ENCODE assay signal across 8 cellular contexts in the genomic region with DNA sequence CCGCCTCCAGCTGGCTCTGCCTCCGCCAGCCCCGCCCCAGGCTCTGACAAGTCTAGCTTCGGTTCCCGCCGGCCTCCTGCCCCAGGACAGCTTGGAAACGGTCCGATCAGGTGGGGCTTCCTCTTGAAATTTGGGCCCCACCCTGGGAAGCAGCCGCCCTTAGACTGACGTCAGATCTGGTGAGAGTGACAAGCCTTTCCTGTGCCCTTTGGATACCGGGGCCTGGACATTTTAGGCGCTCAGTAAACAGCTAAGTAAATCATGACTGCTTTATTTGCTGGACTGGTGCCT. TPM values are rescaled to one million over a fixed set of nuclear protein-coding genes. Genes with fewer than 3 reads are reported as not detected.
DNase-seq lines count a peak whose midpoint lies in the region; ATAC-seq, FAIRE-seq and TF ChIP-seq lines count a peak whose summit lies in the region.

No MANE protein-coding gene starts in this region.

- ATAC-seq in A549, result peak in 1 of 2 experiments; percentile 84; a peak in 3 of 6 replicates
- no peak for ATAC-seq in HG02884 (IDR thresholded peaks at IDR 0.05; ENCODE audit: unreplicated experiment)

- H3K4me2 ChIP-seq in A549, result peak overlapping the region; percentile 92

- POLR2A ChIA-PET in A549 (lab: Yijun Ruan, JAX), result interaction anchor here (0.5 to 1.4 kb wide), 4 partner anchors 20 to 39 kb away, joined by 3 to 4 read pairs (median 4); no protein-coding TSS in a partner anchor

- H3K27ac ChIP-seq in A549 (peak overlapping the region; percentile 74 to 82), HUES64 (ENCODE audit: low read depth, low read length) (peak overlapping the region; percentile 15; the same call in 1 of the 2 replicates), muscle layer of colon (ENCODE audit: low read depth, low read length) (peak overlapping the region; percentile 89)

- in situ Hi-C loops in G401 (cut with HindIII; ENCODE audit: low sequenced_read_pairs), result no loop called here

- H3K4me3 ChIP-seq in A549, result peak overlapping the region; percentile 44
- H3K4me3 ChIP-seq in HUES64 (ENCODE audit: low read length), result peak overlapping the region; percentile 50
- H3K4me3 ChIP-seq in cardiac fibroblast (replicated peaks in 1 of 2; ENCODE audit: low read depth in 2 of 2, low read length in 2 of 2), result peak overlapping the region; percentile 28 to 50
- peak overlapping the region; percentile 50 to 54 for H3K4me3 ChIP-seq in muscle layer of colon (ENCODE audit: low read depth in 1 of 2, low read length in 2 of 2)

- no peak for TF ChIP-seq EP300 in A549 (IDR thresholded peaks at IDR 0.05)

- no peak for TF ChIP-seq RAD21 in A549 (conservative IDR thresholded peaks at IDR 0.05 in 1 of 2, IDR thresholded peaks at IDR 0.05 in 1 of 2)

- TF ChIP-seq POLR2A in A549 (IDR thresholded peaks at IDR 0.05; ENCODE audit: low read length), result no peak

- no peaks in the 10 kb centered on the region for H3K36me3 ChIP-seq in HUES64 (ENCODE audit: insufficient read depth, low read length)
- no peaks in the 10 kb centered on the region for H3K36me3 ChIP-seq in muscle layer of colon (ENCODE audit: insufficient read depth, low read length)

- no peak for FAIRE-seq in A549 (lab: Jason Lieb, UNC)

- H3K9ac ChIP-seq in HUES64 (ENCODE audit: low read depth, low read length) (peak overlapping the region; percentile 34; the same call in 1 of the 2 replicates), muscle layer of colon (ENCODE audit: low read length) (peak overlapping the region; percentile 32)

- CTCF ChIA-PET in A549 (lab: Yijun Ruan, JAX), result interaction anchor here (1.1 to 3.5 kb wide), 7 partner anchors 16 to 105 kb away, joined by 3 to 21 read pairs (median 3); a partner anchor contains a TSS

- H3K4me1 ChIP-seq in A549, result peaks cover 26% of the 10 kb centered on the region
- H3K4me1 ChIP-seq in HUES64 (ENCODE audit: insufficient read depth, low read length), result peaks cover 12% of the 10 kb centered on the region; the same call in 1 of the 2 replicates
- peaks cover 28% of the 10 kb centered on the region for H3K4me1 ChIP-seq in muscle layer of colon (ENCODE audit: insufficient read depth, low read length)

- no CpG with 5 or more reads among the region's 12 CpGs for WGBS in A549 (ENCODE audit: missing lambda C conversion rate)
- 5% methylated on average over 12 of the region's 12 CpGs for WGBS in HUES64

- TF ChIP-seq CTCF in A549 (IDR thresholded peaks at IDR 0.05) (no peak), cardiac fibroblast (IDR thresholded peaks at IDR 0.05; ENCODE audit: low read depth, low read length) (no peak)

- H3K9me3 ChIP-seq in A549, result no peaks in the 10 kb centered on the region
- no peaks in the 10 kb centered on the region for H3K9me3 ChIP-seq in HUES64 (ENCODE audit: insufficient read depth, low read depth, low read length)
- no peaks in the 10 kb centered on the region for H3K9me3 ChIP-seq in muscle layer of colon (ENCODE audit: low read length)

- H3K27me3 ChIP-seq in HUES64 (ENCODE audit: insufficient read depth, low read length), result no peaks in the 10 kb centered on the region
- no peaks in the 10 kb centered on the region for H3K27me3 ChIP-seq in muscle layer of colon (ENCODE audit: control insufficient read depth in 1 of 2, insufficient read depth in 2 of 2, low read length in 2 of 2)

- no peak for DNase-seq in A549 (ENCODE audit: low read depth in 1 of 2, low spot score in 1 of 2)
- DNase-seq in cardiac fibroblast (ENCODE audit: low read depth in 2 of 2), result no peak
- DNase-seq in G401 (ENCODE audit: low spot score), result no peak
- no peak for DNase-seq in HuH-7 (ENCODE audit: low spot score)
- DNase-seq in NCI-H2171 treated with DMSO at 0.1 percent for 48 hours (lab: John Stamatoyannopoulos, UW), result no peak

TF ChIP-seq in A549, 52 proteins besides CTCF, POLR2A, EP300 and RAD21:
- TF ChIP-seq HDAC2 (IDR thresholded peaks at IDR 0.05), result no peak
- TF ChIP-seq FOSB (CRISPR knock-in tag; IDR thresholded peaks at IDR 0.05), result no peak
- no peak for TF ChIP-seq CHD2 (IDR thresholded peaks at IDR 0.05; ENCODE audit: low read length, partially characterized antibody)
- TF ChIP-seq, protein P1, sequence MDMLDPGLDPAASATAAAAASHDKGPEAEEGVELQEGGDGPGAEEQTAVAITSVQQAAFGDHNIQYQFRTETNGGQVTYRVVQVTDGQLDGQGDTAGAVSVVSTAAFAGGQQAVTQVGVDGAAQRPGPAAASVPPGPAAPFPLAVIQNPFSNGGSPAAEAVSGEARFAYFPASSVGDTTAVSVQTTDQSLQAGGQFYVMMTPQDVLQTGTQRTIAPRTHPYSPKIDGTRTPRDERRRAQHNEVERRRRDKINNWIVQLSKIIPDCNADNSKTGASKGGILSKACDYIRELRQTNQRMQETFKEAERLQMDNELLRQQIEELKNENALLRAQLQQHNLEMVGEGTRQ (IDR thresholded peaks at IDR 0.05), result no peak
- no peak for TF ChIP-seq ZSCAN20 (CRISPR knock-in tag; IDR thresholded peaks at IDR 0.05)
- TF ChIP-seq TFCP2L1 (CRISPR knock-in tag; IDR thresholded peaks at IDR 0.05), result no peak
- no peak for TF ChIP-seq SMC3 (IDR thresholded peaks at IDR 0.05)
- no peak for TF ChIP-seq NR3C1 (IDR thresholded peaks at IDR 0.05)
- TF ChIP-seq HOXB13 (CRISPR knock-in tag; IDR thresholded peaks at IDR 0.05; ENCODE audit: low read depth), result no peak
- TF ChIP-seq, protein P2, sequence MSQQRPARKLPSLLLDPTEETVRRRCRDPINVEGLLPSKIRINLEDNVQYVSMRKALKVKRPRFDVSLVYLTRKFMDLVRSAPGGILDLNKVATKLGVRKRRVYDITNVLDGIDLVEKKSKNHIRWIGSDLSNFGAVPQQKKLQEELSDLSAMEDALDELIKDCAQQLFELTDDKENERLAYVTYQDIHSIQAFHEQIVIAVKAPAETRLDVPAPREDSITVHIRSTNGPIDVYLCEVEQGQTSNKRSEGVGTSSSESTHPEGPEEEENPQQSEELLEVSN (IDR thresholded peaks at IDR 0.05; ENCODE audit: borderline replicate concordance, low read depth), result no peak
- TF ChIP-seq, protein P3, sequence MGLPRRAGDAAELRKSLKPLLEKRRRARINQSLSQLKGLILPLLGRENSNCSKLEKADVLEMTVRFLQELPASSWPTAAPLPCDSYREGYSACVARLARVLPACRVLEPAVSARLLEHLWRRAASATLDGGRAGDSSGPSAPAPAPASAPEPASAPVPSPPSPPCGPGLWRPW (IDR thresholded peaks at IDR 0.05), result no peak
- TF ChIP-seq, protein P4, sequence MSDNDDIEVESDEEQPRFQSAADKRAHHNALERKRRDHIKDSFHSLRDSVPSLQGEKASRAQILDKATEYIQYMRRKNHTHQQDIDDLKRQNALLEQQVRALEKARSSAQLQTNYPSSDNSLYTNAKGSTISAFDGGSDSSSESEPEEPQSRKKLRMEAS (IDR thresholded peaks at IDR 0.05), result no peak
- TF ChIP-seq RCOR1 (IDR thresholded peaks at IDR 0.05; ENCODE audit: low read depth, low read length), result no peak
- TF ChIP-seq KDM1A (IDR thresholded peaks at IDR 0.05; ENCODE audit: low read depth), result no peak
- no peak for TF ChIP-seq CEBPB (IDR thresholded peaks at IDR 0.05)
- TF ChIP-seq NFE2L2 (conservative IDR thresholded peaks at IDR 0.05; ENCODE audit: low read length), result no peak

RNA-seq across cellular contexts. Expression of a gene that starts 0.4 kb away (rescaled TPM):
- polyA plus RNA-seq in A549 (2011; rRNA removed) (3.0 and 5.2 TPM in 2 replicates), A549 (2017; fragmentation: RNase III; extraction: RNeasy Plus Mini Kit Qiagen cat#74134 plus additional on column Dnase treatment) (4.8 to 5.4 TPM (median 5.0 TPM) in 3 replicates)
- 8.8 and 11.0 TPM in 2 replicates for polyA plus RNA-seq in A549 (2012; cell fraction: cytosol; rRNA removed)
- 12.8 and 13.3 TPM in 2 replicates for polyA plus RNA-seq in A549 (2012; cell fraction: nucleus; rRNA removed)
- polyA minus RNA-seq in A549 (2011; rRNA and poly(A)+ RNA removed), result 3.5 and 9.3 TPM in 2 replicates
- polyA plus RNA-seq in HUES64 (2013, experiment 1 of 2), result 3.6 TPM
- polyA plus RNA-seq in HUES64 (2013, experiment 2 of 2), result 3.4 TPM
- total RNA-seq in G401 (2014; rRNA removed; shearing (Covaris generic)), result 7.9 and 10.0 TPM in 2 replicates

RNA-seq across cellular contexts. Expression of a gene that starts 0.4 kb away (rescaled TPM):
- polyA plus RNA-seq in A549 (2011; rRNA removed) (3.1 and 4.5 TPM in 2 replicates), A549 (2017; fragmentation: RNase III; extraction: RNeasy Plus Mini Kit Qiagen cat#74134 plus additional on column Dnase treatment) (4.5 to 5.4 TPM (median 5.3 TPM) in 3 replicates)
- 5.4 and 6.3 TPM in 2 replicates for polyA plus RNA-seq in A549 (2012; cell fraction: cytosol; rRNA removed)
- polyA plus RNA-seq in A549 (2012; cell fraction: nucleus; rRNA removed), result 19.5 and 20.8 TPM in 2 replicates
- 9.5 and 10.2 TPM in 2 replicates for polyA minus RNA-seq in A549 (2011; rRNA and poly(A)+ RNA removed)
- 4.2 TPM for polyA plus RNA-seq in HUES64 (2013, experiment 1 of 2)
- 10.5 TPM for polyA plus RNA-seq in HUES64 (2013, experiment 2 of 2)
- total RNA-seq in G401 (2014; rRNA removed; shearing (Covaris generic)), result 3.4 and 16.0 TPM in 2 replicates

RNA-seq across cellular contexts. Expression of a gene that starts 3.8 kb away (rescaled TPM):
- polyA plus RNA-seq in A549 (2011; rRNA removed) (1.1 and 1.6 TPM in 2 replicates), A549 (2017; fragmentation: RNase III; extraction: RNeasy Plus Mini Kit Qiagen cat#74134 plus additional on column Dnase treatment) (0.42 to 0.62 TPM (median 0.54 TPM) in 3 replicates)
- 1.2 and 1.4 TPM in 2 replicates for polyA plus RNA-seq in A549 (2012; cell fraction: cytosol; rRNA removed)
- polyA plus RNA-seq in A549 (2012; cell fraction: nucleus; rRNA removed), result 1.7 and 2.5 TPM in 2 replicates
- 1.4 and 3.8 TPM in 2 replicates for polyA minus RNA-seq in A549 (2011; rRNA and poly(A)+ RNA removed)
- polyA plus RNA-seq in HUES64 (2013, experiment 1 of 2), result 1.4 TPM
- 3.5 TPM for polyA plus RNA-seq in HUES64 (2013, experiment 2 of 2)
- total RNA-seq in G401 (2014; rRNA removed; shearing (Covaris generic)), result 15.8 and 18.4 TPM in 2 replicates

RNA-seq across cellular contexts. Expression of a gene that starts 7.4 kb away (rescaled TPM):
- polyA plus RNA-seq in A549 (2011; rRNA removed) (42.2 and 44.5 TPM in 2 replicates), A549 (2017; fragmentation: RNase III; extraction: RNeasy Plus Mini Kit Qiagen cat#74134 plus additional on column Dnase treatment) (79.7 to 86.2 TPM (median 80.9 TPM) in 3 replicates)
- 126 and 154 TPM in 2 replicates for polyA plus RNA-seq in A549 (2012; cell fraction: cytosol; rRNA removed)
- polyA plus RNA-seq in A549 (2012; cell fraction: nucleus; rRNA removed), result 245 and 302 TPM in 2 replicates
- 31.4 and 35.3 TPM in 2 replicates for polyA minus RNA-seq in A549 (2011; rRNA and poly(A)+ RNA removed)
- 67.8 TPM for polyA plus RNA-seq in HUES64 (2013, experiment 1 of 2)
- 54.2 TPM for polyA plus RNA-seq in HUES64 (2013, experiment 2 of 2)
- total RNA-seq in G401 (2014; rRNA removed; shearing (Covaris generic)), result 88.7 and 97.4 TPM in 2 replicates

RNA-seq across cellular contexts. Expression of a gene that starts 20.7 kb away (rescaled TPM):
- not detected in 2 replicates for polyA plus RNA-seq in A549 (2011; rRNA removed)
- 0.03 TPM in 1 of 2 replicates, not detected in the other for polyA plus RNA-seq in A549 (2012; cell fraction: cytosol; rRNA removed)
- polyA plus RNA-seq in A549 (2012; cell fraction: nucleus; rRNA removed), result 0.06 and 0.16 TPM in 2 replicates
- polyA plus RNA-seq in A549 (2017; fragmentation: RNase III; extraction: RNeasy Plus Mini Kit Qiagen cat#74134 plus additional on column Dnase treatment), result 0.09 TPM in 1 of 3 replicates, not detected in the others
- not detected in 2 replicates for polyA minus RNA-seq in A549 (2011; rRNA and poly(A)+ RNA removed)
- not detected for polyA plus RNA-seq in HUES64 (2013, experiment 1 of 2)
- polyA plus RNA-seq in HUES64 (2013, experiment 2 of 2), result 0.19 TPM
- 1.6 TPM in 1 of 2 replicates, not detected in the other for total RNA-seq in G401 (2014; rRNA removed; shearing (Covaris generic))

Comparison
In these comparisons a context has a peak if more than half of its experiments do, and no peak if none do; other contexts are left out.
1. H3K27ac ChIP-seq: peak in every context shown above with its lines; median percentile 89 in muscle layer of colon; 78 in A549; 15 in HUES64.